21 cellular contexts compared by ENCODE assay signal in the genomic region with DNA sequence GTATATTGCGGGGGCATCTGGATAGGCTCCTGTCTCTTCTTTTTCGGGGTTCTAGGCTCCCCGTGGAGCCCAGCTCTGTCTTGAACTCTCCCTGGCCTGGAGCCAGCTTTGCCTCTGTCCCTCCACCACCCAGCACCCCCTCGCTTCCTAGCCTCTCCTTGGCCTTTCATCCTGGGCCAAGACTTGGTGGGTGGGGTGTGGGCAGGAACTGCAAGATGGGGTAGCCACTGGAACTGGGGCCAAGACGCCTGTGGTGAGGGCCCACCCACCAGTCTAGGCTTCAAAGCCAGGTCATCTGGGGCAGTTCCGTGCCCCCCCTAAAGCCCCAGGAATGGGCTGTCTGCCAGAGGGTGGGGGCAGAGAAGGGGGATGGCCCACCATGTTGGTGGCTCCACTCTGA. TPM values are rescaled to one million over a fixed set of nuclear protein-coding genes. Genes with fewer than 3 reads are reported as not detected.
DNase-seq lines count a peak whose midpoint lies in the region; ATAC-seq and TF ChIP-seq lines count a peak whose summit lies in the region.
"Had no signal": no experiment of that assay in that cellular context is flagged by ENCODE, and none has a peak within 500 bp of the region (broad histone marks: within the 10 kb centered on the region; RNA-seq: fewer than 3 reads in every experiment).

No MANE protein-coding gene starts in this region.

- peaks cover 6% of the 10 kb centered on the region for H3K9me3 Mint-ChIP-seq in central memory CD8-positive, alpha-beta T cell
- peaks cover 8 to 9% of the 10 kb centered on the region in 2 donors for H3K9me3 Mint-ChIP-seq in stimulated activated naive CD8-positive, alpha-beta T cell treated with anti-CD3 and anti-CD28 coated beads, Interleukin-15, amount 100 ng/mL, for 72 hours
- H3K9me3 Mint-ChIP-seq: CD4-positive, CD25-positive, alpha-beta regulatory T cell had no signal

- H3K4ac ChIP-seq in mesendoderm (ENCODE audit: low read depth, low read length) = peak overlapping the region; percentile 67

- H3K18ac ChIP-seq in mesendoderm (ENCODE audit: low read length) = no peak overlapping the region

- no peak overlapping the region for H3K4me3 Mint-ChIP-seq in central memory CD8-positive, alpha-beta T cell
- H3K4me3 Mint-ChIP-seq in stimulated activated naive CD8-positive, alpha-beta T cell treated with anti-CD3 and anti-CD28 coated beads, Interleukin-15, amount 100 ng/mL, for 72 hours = no peak overlapping the region
- H3K4me3 Mint-ChIP-seq: CD4-positive, CD25-positive, alpha-beta regulatory T cell had no signal

- no peak overlapping the region for H2BK15ac ChIP-seq in mesendoderm (replicated peaks; ENCODE audit: low read depth)

- H3K4me2 ChIP-seq in mesendoderm (ENCODE audit: low read length) = no peak overlapping the region

- in situ Hi-C loops in gastrocnemius medialis (cut with MboI; ENCODE audit: low sequenced_read_pairs in 4 of 4) = no loop called here

- H3K4me1 Mint-ChIP-seq in central memory CD8-positive, alpha-beta T cell = peaks cover 24% of the 10 kb centered on the region
- H3K4me1 Mint-ChIP-seq in stimulated activated naive CD8-positive, alpha-beta T cell treated with anti-CD3 and anti-CD28 coated beads, Interleukin-15, amount 100 ng/mL, for 72 hours = peaks cover 45% of the 10 kb centered on the region

- no peak for TF ChIP-seq POLR2A in gastrocnemius medialis (IDR thresholded peaks at IDR 0.05)

- DNase-seq in left ventricle myocardium inferior (peak; percentile 39), Right ventricle myocardium superior (no peak), mesendoderm (no peak), gastrocnemius medialis (no peak), middle frontal gyrus (ENCODE audit: extremely low spot score, low spot score) (no peak)
- DNase-seq in central memory CD8-positive, alpha-beta T cell (ENCODE audit: low spot score in 2 of 2) = no peak
- DNase-seq in stimulated activated naive CD8-positive, alpha-beta T cell treated with anti-CD3 and anti-CD28 coated beads, Interleukin-15, amount 100 ng/mL, for 72 hours = no peak
- DNase-seq in stimulated activated CD4-positive, alpha-beta T cell treated with anti-CD3 and anti-CD28 coated beads, Interleukin-4, amount 100 ng/mL, for 4 hours = no peak
- DNase-seq: CD4-positive, CD25-positive, alpha-beta regulatory T cell; DMS79; NCI-H1092 treated with DMSO at 0.1 percent for 48 hours; NCI-H1436 treated with DMSO at 0.1 percent for 48 hours; NCI-H1930; NCI-H2227 treated with DMSO at 0.1 percent for 48 hours; NCI-H510A; NCI-H774 had no signal

- H4K8ac ChIP-seq in mesendoderm (ENCODE audit: low read depth, low read length) = no peak overlapping the region

- peak overlapping the region; percentile 77 for H2BK5ac ChIP-seq in mesendoderm (ENCODE audit: low read length)

- no peak overlapping the region for H4K5ac ChIP-seq in mesendoderm (ENCODE audit: low read length)

- H3K4me3 ChIP-seq in left ventricle myocardium inferior (no peak overlapping the region), mesendoderm (ENCODE audit: low read length) (no peak overlapping the region), gastrocnemius medialis (no peak overlapping the region)
- H3K4me3 ChIP-seq: HAP-1, SJSA1 had no signal

- H3K79me2 ChIP-seq in mesendoderm (ENCODE audit: control insufficient read depth, insufficient read depth, low read length) = no peaks in the 10 kb centered on the region

- peak overlapping the region; percentile 35 for H2AK5ac ChIP-seq in mesendoderm (ENCODE audit: low read length)

- H3K27ac Mint-ChIP-seq in central memory CD8-positive, alpha-beta T cell (ENCODE audit: low read depth) = peak overlapping the region; percentile 64
- H3K27ac Mint-ChIP-seq in stimulated activated naive CD8-positive, alpha-beta T cell treated with anti-CD3 and anti-CD28 coated beads, Interleukin-15, amount 100 ng/mL, for 72 hours = peak overlapping the region in 1 of 2 donors; percentile 28

- peaks cover 22% of the 10 kb centered on the region for H3K4me1 ChIP-seq in left ventricle myocardium inferior
- peaks cover 22% of the 10 kb centered on the region for H3K4me1 ChIP-seq in mesendoderm (ENCODE audit: control insufficient read depth, low read depth, low read length)
- H3K4me1 ChIP-seq in gastrocnemius medialis = no peaks in the 10 kb centered on the region
- H3K4me1 ChIP-seq: HAP-1, SJSA1 had no signal

- ATAC-seq in Right ventricle myocardium superior (ENCODE audit: poor library complexity) = no peak
- ATAC-seq in central memory CD8-positive, alpha-beta T cell (replicated peaks; ENCODE audit: extremely low read depth, poor library complexity, severe bottlenecking) = no peak
- ATAC-seq in stimulated activated naive CD8-positive, alpha-beta T cell treated with anti-CD3 and anti-CD28 coated beads, Interleukin-15, amount 100 ng/mL, for 72 hours = no peak
- ATAC-seq in gastrocnemius medialis = no peak
- ATAC-seq: Panc1 had no signal

- no peaks in the 10 kb centered on the region for H3K27me3 Mint-ChIP-seq in central memory CD8-positive, alpha-beta T cell
- H3K27me3 Mint-ChIP-seq in stimulated activated naive CD8-positive, alpha-beta T cell treated with anti-CD3 and anti-CD28 coated beads, Interleukin-15, amount 100 ng/mL, for 72 hours = no peaks in the 10 kb centered on the region

- H3K23ac ChIP-seq in mesendoderm (ENCODE audit: low read length) = no peak overlapping the region

- H3K36me3 Mint-ChIP-seq in central memory CD8-positive, alpha-beta T cell (ENCODE audit: insufficient read depth) = no peaks in the 10 kb centered on the region
- H3K36me3 Mint-ChIP-seq: CD4-positive, CD25-positive, alpha-beta regulatory T cell had no signal

- H3K27ac ChIP-seq in left ventricle myocardium inferior (replicated peaks) (peak overlapping the region; percentile 18), mesendoderm (ENCODE audit: low read depth, low read length) (no peak overlapping the region), gastrocnemius medialis (no peak overlapping the region)
- H3K27ac ChIP-seq: KMS-11, SJSA1 had no signal

- intact Hi-C loops in left ventricle myocardium inferior (cut with micrococcal nuclease) = no loop called here
- intact Hi-C loops in Right ventricle myocardium superior (cut with DNase I) = no loop called here
- intact Hi-C loops in gastrocnemius medialis (cut with DNase I; ENCODE audit: low total_unique reads) = no loop called here

- H3K9me3 ChIP-seq in left ventricle myocardium inferior (replicated peaks) (no peaks in the 10 kb centered on the region), gastrocnemius medialis (no peaks in the 10 kb centered on the region)
- H3K9me3 ChIP-seq: HAP-1, SJSA1 had no signal

- no peaks in the 10 kb centered on the region for H3K79me1 ChIP-seq in mesendoderm (ENCODE audit: low read length)

- no peak overlapping the region for H2BK120ac ChIP-seq in mesendoderm (ENCODE audit: low read depth, low read length)

- H3K56ac ChIP-seq in mesendoderm (ENCODE audit: low read length) = peak overlapping the region; percentile 49

- no peak for TF ChIP-seq CTCF in left ventricle myocardium inferior (IDR thresholded peaks at IDR 0.05; ENCODE audit: borderline replicate concordance)
- no peak for TF ChIP-seq CTCF in gastrocnemius medialis (IDR thresholded peaks at IDR 0.05 in 4 of 5, conservative IDR thresholded peaks at IDR 0.05 in 1 of 5)

- H3K36me3 ChIP-seq in left ventricle myocardium inferior = no peaks in the 10 kb centered on the region
- H3K36me3 ChIP-seq in mesendoderm (ENCODE audit: control insufficient read depth, insufficient read depth, low read length) = no peaks in the 10 kb centered on the region
- no peaks in the 10 kb centered on the region for H3K36me3 ChIP-seq in gastrocnemius medialis
- H3K36me3 ChIP-seq: HAP-1, SJSA1 had no signal

- peaks cover 17% of the 10 kb centered on the region for H3K27me3 ChIP-seq in left ventricle myocardium inferior (ENCODE audit: low read depth)
- no peaks in the 10 kb centered on the region for H3K27me3 ChIP-seq in mesendoderm (ENCODE audit: insufficient read depth, low read length, poor library complexity)
- peaks cover 0 to 4% (median 0%) of the 10 kb centered on the region in 3 donors for H3K27me3 ChIP-seq in gastrocnemius medialis
- H3K27me3 ChIP-seq: SJSA1 had no signal

- no peak overlapping the region for H3K9ac ChIP-seq in mesendoderm (ENCODE audit: low read length)
- H3K9ac ChIP-seq: KMS-11 had no signal

- no CpG with 5 or more reads among the region's 6 CpGs for WGBS in mesendoderm (ENCODE audit: extremely low coverage, insufficient coverage, low lambda C conversion rate)

RNA-seq across cellular contexts. Expression of gene CRYBB1, which starts 1.7 kb away (rescaled TPM):
- total RNA-seq in left ventricle myocardium inferior (0.66 TPM), Right ventricle myocardium superior (0.65 TPM), gastrocnemius medialis (under 1 TPM in 1 of 4 donors, not detected in 3; 0.97 TPM)
- 7.3 TPM for polyA plus RNA-seq in mesendoderm (2013, experiment 1 of 2)
- polyA plus RNA-seq in mesendoderm (2013, experiment 2 of 2) = 7.5 TPM
- total RNA-seq: CD4-positive, CD25-positive, alpha-beta regulatory T cell; HT1080; SJSA1 had no signal
- polyA plus RNA-seq: CD4-positive, CD25-positive, alpha-beta regulatory T cell had no signal

RNA-seq across cellular contexts. Expression of gene CRYBA4, which starts 2.3 kb away (rescaled TPM):
- total RNA-seq in left ventricle myocardium inferior (not detected), Right ventricle myocardium superior (not detected), gastrocnemius medialis (not detected)
- polyA plus RNA-seq in mesendoderm (2013, experiment 1 of 2) = 0.72 TPM
- polyA plus RNA-seq in mesendoderm (2013, experiment 2 of 2) = 0.60 TPM
- total RNA-seq: CD4-positive, CD25-positive, alpha-beta regulatory T cell; HT1080; SJSA1 had no signal

RNA-seq across cellular contexts. Expression of gene TPST2, which starts 29.6 kb away (rescaled TPM):
- total RNA-seq in left ventricle myocardium inferior (28.5 TPM), Right ventricle myocardium superior (30.1 TPM), gastrocnemius medialis (100 to 1,000 TPM in 1 of 4 donors, 10 to 100 TPM in 3; 32.3 to 110 (median 65.4) TPM)
- polyA plus RNA-seq in mesendoderm (2013, experiment 1 of 2) = 60.8 TPM
- polyA plus RNA-seq in mesendoderm (2013, experiment 2 of 2) = 59.3 TPM

RNA-seq across cellular contexts. Expression of gene MIAT, which starts 37.9 kb away (rescaled TPM):
- total RNA-seq in left ventricle myocardium inferior = 0.66 TPM
- total RNA-seq in Right ventricle myocardium superior = 0.48 TPM
- 5.6 TPM for polyA plus RNA-seq in mesendoderm (2013, experiment 1 of 2)
- 5.2 TPM for polyA plus RNA-seq in mesendoderm (2013, experiment 2 of 2)
- under 1 TPM in 3 of 4 donors, not detected in 1; 0.02 to 0.25 (median 0.07) TPM for total RNA-seq in gastrocnemius medialis
